22 cellular contexts compared by ENCODE assay signal in the genomic region with DNA sequence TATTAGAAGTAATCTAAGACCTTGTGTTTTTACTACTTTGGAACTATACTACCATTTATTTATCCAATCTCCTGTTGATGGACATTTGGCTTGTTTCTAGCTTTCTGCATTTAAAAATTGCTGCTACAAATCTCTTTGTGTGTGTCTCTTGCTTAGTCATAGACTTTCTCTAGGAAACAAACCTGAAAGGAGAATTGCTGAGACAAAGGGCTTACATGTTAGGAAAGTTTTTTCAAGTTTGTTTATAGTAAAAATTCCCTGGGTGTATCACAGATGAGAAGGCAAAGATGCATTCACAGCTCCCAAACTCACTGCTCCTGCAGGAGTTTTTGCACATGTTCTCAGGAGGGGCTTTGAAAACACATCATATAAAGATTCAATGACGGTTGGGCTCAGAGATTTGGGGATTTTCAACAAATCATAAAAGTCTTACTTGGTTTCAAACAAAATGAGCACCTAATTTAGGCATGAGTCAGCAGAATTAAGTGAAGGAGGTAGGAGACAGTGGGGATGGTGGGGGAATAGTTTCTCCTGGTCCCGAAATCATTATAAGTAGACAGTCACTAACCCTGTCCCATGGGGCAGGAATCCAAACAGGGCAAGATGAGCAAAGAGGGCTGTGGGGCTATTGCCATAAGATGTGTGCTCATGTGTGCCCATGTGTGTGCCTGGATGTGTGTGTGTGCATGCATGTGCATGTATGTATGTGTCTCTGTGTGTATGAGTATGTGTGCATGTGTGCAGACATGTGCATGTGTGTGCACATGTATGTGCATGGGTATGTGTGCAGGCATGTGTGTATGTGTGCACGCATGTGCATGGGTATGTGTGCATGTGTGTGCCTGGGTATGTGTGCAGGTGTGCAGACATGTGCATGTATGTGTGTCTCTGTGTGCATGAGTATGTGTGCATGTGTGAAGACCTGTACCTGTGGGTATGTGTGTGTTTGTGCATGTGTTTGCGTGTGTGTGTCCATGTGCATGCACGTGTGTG. TPM values are rescaled to one million over a fixed set of nuclear protein-coding genes. Genes with fewer than 3 reads are reported as not detected.
DNase-seq lines count a peak whose midpoint lies in the region; ATAC-seq, FAIRE-seq and TF ChIP-seq lines count a peak whose summit lies in the region.
"Had no signal": no experiment of that assay in that cellular context is flagged by ENCODE, and none has a peak within 500 bp of the region (broad histone marks: within the 10 kb centered on the region; RNA-seq: fewer than 3 reads in every experiment).

No MANE protein-coding gene starts in this region.

- TF ChIP-seq POLR2A in A549 (IDR thresholded peaks at IDR 0.05; ENCODE audit: low read length) = no peak

- WGBS in A549 (ENCODE audit: missing lambda C conversion rate) = 87% methylated on average over 5 of the region's 5 CpGs

- H3K4me1 ChIP-seq in A549 = peaks cover 48% of the 10 kb centered on the region

- H3K4me3 Mint-ChIP-seq in HFFc6 (no peak overlapping the region), T-helper 17 cell (no peak overlapping the region)
- H3K4me3 Mint-ChIP-seq: activated B cell treated with CpG ODN at 0.5 μM for 24 hours; activated naive CD8-positive, alpha-beta T cell treated with anti-CD3 and anti-CD28 coated beads for 36 hours; T-helper 2 cell treated with Interferon-gamma antibody and Interleukin-4, amounts not matched to agents 5 μg/mL and 100 μg/mL, for 36 hours had no signal

- H3K4me1 Mint-ChIP-seq in HFFc6 (ENCODE audit: low read depth) (peaks cover 51% of the 10 kb centered on the region), T-helper 17 cell (no peaks in the 10 kb centered on the region)
- H3K4me1 Mint-ChIP-seq: activated B cell treated with CpG ODN at 0.5 μM for 24 hours had no signal

- H3K27ac Mint-ChIP-seq in HFFc6 (no peak overlapping the region), T-helper 17 cell (no peak overlapping the region)
- H3K27ac Mint-ChIP-seq: activated B cell treated with CpG ODN at 0.5 μM for 24 hours; activated naive CD8-positive, alpha-beta T cell treated with anti-CD3 and anti-CD28 coated beads for 36 hours; T-helper 2 cell treated with Interferon-gamma antibody and Interleukin-4, amounts not matched to agents 5 μg/mL and 100 μg/mL, for 36 hours had no signal

- POLR2A ChIA-PET in A549 (lab: Yijun Ruan, JAX) = no interaction called here

- TF ChIP-seq EP300 in A549 (IDR thresholded peaks at IDR 0.05) = no peak

- no peak for FAIRE-seq in A549 (lab: Jason Lieb, UNC)
- FAIRE-seq in bronchial epithelial cell (lab: Jason Lieb, UNC) = peak; percentile 86

- H3K27me3 ChIP-seq in bronchial epithelial cell (ENCODE audit: control insufficient read depth, insufficient read depth, low read length) = no peaks in the 10 kb centered on the region
- H3K27me3 ChIP-seq: stomach, uterus had no signal

- ATAC-seq in A549 = no peak
- ATAC-seq in GM19351 (IDR thresholded peaks at IDR 0.05; ENCODE audit: unreplicated experiment) = no peak
- no peak for ATAC-seq in T-helper 17 cell
- ATAC-seq: Panc1 had no signal

- no peak for TF ChIP-seq CTCF in A549 (IDR thresholded peaks at IDR 0.05)
- no peak for TF ChIP-seq CTCF in HFFc6 (IDR thresholded peaks at IDR 0.05)
- TF ChIP-seq CTCF in bronchial epithelial cell (IDR thresholded peaks at IDR 0.05; ENCODE audit: insufficient read depth, low read length, severe bottlenecking) = no peak

- H3K27me3 Mint-ChIP-seq in HFFc6 (ENCODE audit: insufficient read depth) = peaks cover 2% of the 10 kb centered on the region
- peaks cover 70% of the 10 kb centered on the region for H3K27me3 Mint-ChIP-seq in T-helper 17 cell

- no peak for DNase-seq in A549 (ENCODE audit: low read depth in 1 of 2, low spot score in 1 of 2)
- DNase-seq in HFFc6 = peak; percentile 49
- DNase-seq in bronchial epithelial cell (ENCODE audit: low read depth) = peak; percentile 25
- DNase-seq in iris pigment epithelial cell (ENCODE audit: low read depth) = peak; percentile 89
- DNase-seq in COLO829 (ENCODE audit: low spot score) = no peak
- DNase-seq in Ammon's horn (ENCODE audit: low spot score) = no peak
- no peak for DNase-seq in T-helper 17 cell
- DNase-seq: activated B cell treated with CpG ODN at 0.5 μM for 24 hours; activated naive CD8-positive, alpha-beta T cell treated with anti-CD3 and anti-CD28 coated beads for 36 hours; DMS153; erythroblast; islet precursor cell; NCI-H1930; NCI-H226; stimulated activated CD4-positive, alpha-beta T cell treated with anti-CD3 and anti-CD28 coated beads, Interleukin-4, amount 100 ng/mL, for 1 hour; stomach; uterus had no signal

- peak overlapping the region; percentile 25 to 82; a peak in 4 of 6 replicates for H3K27ac ChIP-seq in A549
- H3K27ac ChIP-seq: SK-N-MC, uterus had no signal

- no peaks in the 10 kb centered on the region for H3K36me3 Mint-ChIP-seq in HFFc6 (ENCODE audit: low read depth)
- no peaks in the 10 kb centered on the region for H3K36me3 Mint-ChIP-seq in T-helper 17 cell (ENCODE audit: low read depth)
- H3K36me3 Mint-ChIP-seq: activated naive CD8-positive, alpha-beta T cell treated with anti-CD3 and anti-CD28 coated beads for 36 hours had no signal

- 0 out of 3 replicates have a peak overlapping the region, but pooled peaks have one; percentile 11 for H3K4me2 ChIP-seq in A549

- H3K9me3 Mint-ChIP-seq in HFFc6 = no peaks in the 10 kb centered on the region
- H3K9me3 Mint-ChIP-seq: activated B cell treated with CpG ODN at 0.5 μM for 24 hours; activated naive CD8-positive, alpha-beta T cell treated with anti-CD3 and anti-CD28 coated beads for 36 hours; T-helper 2 cell treated with Interferon-gamma antibody and Interleukin-4, amounts not matched to agents 5 μg/mL and 100 μg/mL, for 36 hours had no signal

- TF ChIP-seq RAD21 in A549 (conservative IDR thresholded peaks at IDR 0.05 in 1 of 2, IDR thresholded peaks at IDR 0.05 in 1 of 2) = no peak

- no peaks in the 10 kb centered on the region for H3K36me3 ChIP-seq in bronchial epithelial cell (ENCODE audit: control insufficient read depth, insufficient read depth, low read length)
- H3K36me3 ChIP-seq: stomach, uterus had no signal

- H3K9me3 ChIP-seq in A549 = no peaks in the 10 kb centered on the region
- no peaks in the 10 kb centered on the region for H3K9me3 ChIP-seq in T-helper 17 cell (ENCODE audit: control insufficient read depth, low read length, poor library complexity, severe bottlenecking)
- H3K9me3 ChIP-seq: stomach, uterus had no signal

- CTCF ChIA-PET in A549 (lab: Yijun Ruan, JAX) = no interaction called here

- H3K4me3 ChIP-seq in A549 (no peak overlapping the region), bronchial epithelial cell (ENCODE audit: low read depth, low read length) (no peak overlapping the region)
- H3K4me3 ChIP-seq: lung, SK-N-MC, stomach, uterus had no signal

TF ChIP-seq in A549, 52 proteins besides CTCF, POLR2A, EP300 and RAD21:
- TF ChIP-seq CEBPB (IDR thresholded peaks at IDR 0.05) (no peak), MAFK (IDR thresholded peaks at IDR 0.05; ENCODE audit: partially characterized antibody) (peak; percentile 94), NFE2L2 (conservative IDR thresholded peaks at IDR 0.05; ENCODE audit: low read length) (0 out of 2 replicates have a peak, but pooled peaks have one; percentile 31)

RNA-seq across cellular contexts. Expression of a gene that starts 43.4 kb away (rescaled TPM):
- polyA plus RNA-seq in A549 (2011; rRNA removed) (26.4 and 42.8 TPM in 2 replicates), A549 (2017; fragmentation: RNase III; extraction: RNeasy Plus Mini Kit Qiagen cat#74134 plus additional on column Dnase treatment) (33.7 to 43.0 TPM (median 33.7 TPM) in 3 replicates)
- polyA plus RNA-seq in A549 (2012; cell fraction: cytosol; rRNA removed) = 14.1 and 23.1 TPM in 2 replicates
- 14.2 and 16.9 TPM in 2 replicates for polyA plus RNA-seq in A549 (2012; cell fraction: nucleus; rRNA removed)
- 50.0 and 52.8 TPM in 2 replicates for polyA minus RNA-seq in A549 (2011; rRNA and poly(A)+ RNA removed)
- total RNA-seq in HFFc6 (2021; fragmentation: NEBNext Ultra II Directional; extraction: Animal tissue kit (Norgen Biotek cat#: 25700)) = 10 to 100 TPM; 15.1 to 27.7 (median 23.9) TPM
- total RNA-seq in bronchial epithelial cell (0.26 and 0.79 TPM in 2 replicates), T-helper 17 cell (1 to 10 TPM in 1 of 2 donors, under 1 TPM in 1; 0.05 to 1.7 TPM)
- total RNA-seq: activated B cell treated with CpG ODN at 0.5 μM for 24 hours had no signal

Comparison
In these comparisons a context has a peak if more than half of its experiments do, and no peak if none do; other contexts are left out.
1. DNase-seq: peak in HFFc6 (single experiment), bronchial epithelial cell (single experiment) and iris pigment epithelial cell (single experiment); none in A549 (0 of 2), COLO829 (single experiment), Ammon's horn (single experiment) and T-helper 17 cell (0 of 3).